Comparison of ENCODE assay signal across 1 cellular context in genomic region chr12:51373222-51373621, GRCh38.
TF ChIP-seq lines count a peak whose summit lies in the region.

No MANE protein-coding gene starts in this region.

TF ChIP-seq in IMR-90, 13 proteins besides CTCF, POLR2A, EP300 and RAD21:
- TF ChIP-seq CHD1 (IDR thresholded peaks at IDR 0.05; ENCODE audit: low read depth, low read length): no peak
- no peak for TF ChIP-seq MXI1 (IDR thresholded peaks at IDR 0.05; ENCODE audit: borderline replicate concordance, low read depth, low read length)
- TF ChIP-seq SMC3 (IDR thresholded peaks at IDR 0.05; ENCODE audit: low read depth, low read length): no peak
- no peak for TF ChIP-seq MAZ (IDR thresholded peaks at IDR 0.05; ENCODE audit: borderline replicate concordance, low read depth, low read length)
- no peak for TF ChIP-seq NFE2L2 (IDR thresholded peaks at IDR 0.05; ENCODE audit: low read depth, low read length)
- no peak for TF ChIP-seq MAFK (IDR thresholded peaks at IDR 0.05; ENCODE audit: low read depth, low read length)
- no peak for TF ChIP-seq FOS (IDR thresholded peaks at IDR 0.05; ENCODE audit: low read depth, low read length)
- TF ChIP-seq, protein P1, sequence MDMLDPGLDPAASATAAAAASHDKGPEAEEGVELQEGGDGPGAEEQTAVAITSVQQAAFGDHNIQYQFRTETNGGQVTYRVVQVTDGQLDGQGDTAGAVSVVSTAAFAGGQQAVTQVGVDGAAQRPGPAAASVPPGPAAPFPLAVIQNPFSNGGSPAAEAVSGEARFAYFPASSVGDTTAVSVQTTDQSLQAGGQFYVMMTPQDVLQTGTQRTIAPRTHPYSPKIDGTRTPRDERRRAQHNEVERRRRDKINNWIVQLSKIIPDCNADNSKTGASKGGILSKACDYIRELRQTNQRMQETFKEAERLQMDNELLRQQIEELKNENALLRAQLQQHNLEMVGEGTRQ (IDR thresholded peaks at IDR 0.05; ENCODE audit: low read depth, low read length): no peak
- TF ChIP-seq BHLHE40 (IDR thresholded peaks at IDR 0.05; ENCODE audit: low read depth, low read length): no peak
- TF ChIP-seq CEBPB (IDR thresholded peaks at IDR 0.05; ENCODE audit: low read depth, low read length): no peak
- no peak for TF ChIP-seq RCOR1 (IDR thresholded peaks at IDR 0.05; ENCODE audit: insufficient replicate concordance, low read length)
- TF ChIP-seq RFX5 (IDR thresholded peaks at IDR 0.05; ENCODE audit: low read depth, low read length): no peak
